ENCODE assay signal across 8 cellular contexts in genomic region chr22:35921777-35922176, GRCh38.
DNase-seq lines count a peak whose midpoint lies in the region; FAIRE-seq and TF ChIP-seq lines count a peak whose summit lies in the region.
"Had no signal": no experiment of that assay in that cellular context is flagged by ENCODE, and none has a peak within 500 bp of the region (broad histone marks: within the 10 kb centered on the region; RNA-seq: fewer than 3 reads in every experiment).

No MANE protein-coding gene starts in this region.

- peak; percentile 60 for TF ChIP-seq CTCF in cardiac fibroblast (IDR thresholded peaks at IDR 0.05; ENCODE audit: low read depth, low read length)

- H3K4me3 ChIP-seq in SJSA1: no peak overlapping the region
- no peak overlapping the region for H3K4me3 ChIP-seq in cardiac fibroblast (replicated peaks in 1 of 2; ENCODE audit: low read depth in 2 of 2, low read length in 2 of 2)

- intact Hi-C loops in posterior vena cava (cut with DNase I): loop anchor here in 1 of 2 donors (5.0 kb wide), 1 partner anchor 294 kb away; no protein-coding TSS in a partner anchor

- FAIRE-seq in G401.6 (lab: Jason Lieb, UNC): peak; percentile 96
- FAIRE-seq: colon had no signal

- peak; percentile 88 to 92 for DNase-seq in Kasumi-1 (lab: John Stamatoyannopoulos, UW)
- peak; percentile 83 to 84 for DNase-seq in SJSA1 (ENCODE audit: low read depth in 1 of 2, low spot score in 2 of 2)
- peak; percentile 94 to 95 for DNase-seq in cardiac fibroblast (ENCODE audit: low read depth in 2 of 2)
- peak; percentile 88 for DNase-seq in kidney tubule cell (ENCODE audit: low spot score)
- DNase-seq in stimulated activated CD4-positive, alpha-beta T cell treated with anti-CD3 and anti-CD28 coated beads, TNF-alpha, amount 100 ng/mL, for 48 hours (ENCODE audit: low read depth in 3 of 3): peak in 2 of 3 donors; percentile 12 to 27
- no peak for DNase-seq in posterior vena cava (ENCODE audit: low spot score)

- no peaks in the 10 kb centered on the region for H3K9me3 ChIP-seq in SJSA1 (replicated peaks)

- H3K27ac ChIP-seq in SJSA1: peak overlapping the region; percentile 54

- H3K36me3 ChIP-seq in SJSA1: no peaks in the 10 kb centered on the region

- no peaks in the 10 kb centered on the region for H3K27me3 ChIP-seq in SJSA1 (replicated peaks)

- H3K4me1 ChIP-seq in SJSA1 (replicated peaks): peaks cover 15% of the 10 kb centered on the region
